14 cellular contexts compared by ENCODE assay signal in genomic region chr6:138862491-138862890, GRCh38.
DNase-seq lines count a peak whose midpoint lies in the region; ATAC-seq and TF ChIP-seq lines count a peak whose summit lies in the region.
"Had no signal": no experiment of that assay in that cellular context is flagged by ENCODE, and none has a peak within 500 bp of the region (broad histone marks: within the 10 kb centered on the region; RNA-seq: fewer than 3 reads in every experiment).

No MANE protein-coding gene starts in this region.

- 57% methylated on average over 7 of the region's 7 CpGs for WGBS in right cardiac atrium

- H3K4me3 Mint-ChIP-seq in glutamatergic neuron (ENCODE audit: unreplicated experiment) (no peak overlapping the region), T-cell (no peak overlapping the region)
- H3K4me3 Mint-ChIP-seq: CD4-positive, alpha-beta memory T cell; H9 had no signal

- no peaks in the 10 kb centered on the region for H3K36me3 ChIP-seq in tibial artery
- H3K36me3 ChIP-seq: BE2C had no signal

- H3K27ac ChIP-seq in right cardiac atrium (ENCODE audit: low read length) = peak overlapping the region; percentile 67
- H3K27ac ChIP-seq in tibial artery = peak overlapping the region; percentile 32 to 48
- H3K27ac ChIP-seq: A549, C4-2B had no signal

- CTCF ChIA-PET in T-cell (lab: Charles Lee) = no interaction called here

- DNase-seq in LHCN-M2 (ENCODE audit: low read depth) = peak; percentile 12
- DNase-seq in glutamatergic neuron = no peak
- peak; percentile 39 to 76 (median 63) for DNase-seq in right cardiac atrium
- DNase-seq in tibial artery = peak in 1 of 2 donors; percentile 24
- no peak for DNase-seq in NCI-H526 (lab: John Stamatoyannopoulos, UW)
- DNase-seq in T-cell = no peak
- DNase-seq: BE2C; CD4-positive, alpha-beta memory T cell; DMS79; GOT3; H9 had no signal

- peak overlapping the region; percentile 62 for H3K27ac Mint-ChIP-seq in glutamatergic neuron (ENCODE audit: unreplicated experiment)
- H3K27ac Mint-ChIP-seq in T-cell = no peak overlapping the region
- H3K27ac Mint-ChIP-seq: H9 had no signal

- TF ChIP-seq CTCF in glutamatergic neuron (IDR thresholded peaks at IDR 0.05; ENCODE audit: partially characterized antibody, unreplicated experiment) = no peak
- no peak for TF ChIP-seq CTCF in tibial artery (IDR thresholded peaks at IDR 0.05)

- no peaks in the 10 kb centered on the region for H3K9me3 ChIP-seq in right cardiac atrium (ENCODE audit: control insufficient read depth, low read length)
- no peaks in the 10 kb centered on the region for H3K9me3 ChIP-seq in tibial artery
- H3K9me3 ChIP-seq: A549, BE2C had no signal

- H3K27me3 Mint-ChIP-seq in glutamatergic neuron (ENCODE audit: unreplicated experiment) (peaks cover 2% of the 10 kb centered on the region), T-cell (peaks cover 8 to 17% of the 10 kb centered on the region in 2 donors)

- POLR2A ChIA-PET in T-cell (lab: Charles Lee) = no interaction called here

- H3K4me1 ChIP-seq in right cardiac atrium (ENCODE audit: control insufficient read depth, insufficient read depth, low read length) (no peaks in the 10 kb centered on the region), tibial artery (peaks cover 0 to 17% (median 3%) of the 10 kb centered on the region in 4 donors)
- H3K4me1 ChIP-seq: A549, BE2C had no signal

- peak; percentile 45 to 57 for ATAC-seq in right cardiac atrium
- ATAC-seq in T-cell (replicated peaks in 1 of 4) = no peak
- ATAC-seq: A549, GM12878 had no signal

- H3K9me3 Mint-ChIP-seq in glutamatergic neuron (ENCODE audit: unreplicated experiment) (peaks cover 7% of the 10 kb centered on the region), T-cell (no peaks in the 10 kb centered on the region)
- H3K9me3 Mint-ChIP-seq: CD4-positive, alpha-beta memory T cell had no signal

- intact Hi-C loops in right cardiac atrium (cut with DNase I) = no loop called here
- intact Hi-C loops in tibial artery (cut with DNase I; ENCODE audit: low total_unique reads) = no loop called here

- H3K4me1 Mint-ChIP-seq in glutamatergic neuron (ENCODE audit: low read depth, unreplicated experiment) = peaks cover 4% of the 10 kb centered on the region
- no peaks in the 10 kb centered on the region for H3K4me1 Mint-ChIP-seq in T-cell
- H3K4me1 Mint-ChIP-seq: CD4-positive, alpha-beta memory T cell had no signal

- no peaks in the 10 kb centered on the region for H3K36me3 Mint-ChIP-seq in glutamatergic neuron (ENCODE audit: unreplicated experiment)
- H3K36me3 Mint-ChIP-seq in T-cell = no peaks in the 10 kb centered on the region
- H3K36me3 Mint-ChIP-seq: CD4-positive, alpha-beta memory T cell had no signal

- no peak overlapping the region for H3K4me3 ChIP-seq in right cardiac atrium (ENCODE audit: low read length)
- no peak overlapping the region for H3K4me3 ChIP-seq in tibial artery
- H3K4me3 ChIP-seq: A549, GM12878 had no signal

- H3K27me3 ChIP-seq in right cardiac atrium (ENCODE audit: control insufficient read depth, insufficient read depth) (no peaks in the 10 kb centered on the region), tibial artery (no peaks in the 10 kb centered on the region)
- H3K27me3 ChIP-seq: BE2C had no signal

Comparison
In these comparisons a context has a peak if more than half of its experiments do, and no peak if none do; other contexts are left out.
1. DNase-seq: peak in LHCN-M2 (single experiment) and right cardiac atrium (3 of 3); none in glutamatergic neuron (single experiment), NCI-H526 (0 of 2) and T-cell (0 of 34).
2. ATAC-seq: peak in right cardiac atrium (2 of 2); none in T-cell (0 of 4).